Comparison of ENCODE assay signal across 8 cellular contexts in genomic region chr5:174532453-174533126, GRCh38.
DNase-seq lines count a peak whose midpoint lies in the region; ATAC-seq and TF ChIP-seq lines count a peak whose summit lies in the region.

No MANE protein-coding gene starts in this region.

- no peak for TF ChIP-seq POLR2A in suprapubic skin (IDR thresholded peaks at IDR 0.05)

- H3K27me3 ChIP-seq in lower lobe of right lung (ENCODE audit: low read depth) (no peaks in the 10 kb centered on the region), suprapubic skin (no peaks in the 10 kb centered on the region)

- H3K9me3 ChIP-seq in lower lobe of right lung (no peaks in the 10 kb centered on the region), suprapubic skin (no peaks in the 10 kb centered on the region)

- TF ChIP-seq CTCF in lower lobe of right lung (IDR thresholded peaks at IDR 0.05) (no peak), suprapubic skin (IDR thresholded peaks at IDR 0.05) (no peak)

- ATAC-seq in lower lobe of right lung (peak; percentile 93 to 95), GM18873 (IDR thresholded peaks at IDR 0.05; ENCODE audit: low FRiP score, unreplicated experiment) (no peak)

- peak in 2 of 3 donors; percentile 1 to 2 for DNase-seq in stimulated activated CD4-positive, alpha-beta T cell treated with anti-CD3 and anti-CD28 coated beads, Interleukin-12 subunit alpha, Interleukin-12 subunit beta, amount 100 ng/mL, for 48 hours (ENCODE audit: low read depth in 2 of 3, low spot score in 1 of 3)
- no peak for DNase-seq in stimulated activated CD4-positive, alpha-beta T cell treated with anti-CD3 and anti-CD28 coated beads, Interleukin-12 subunit alpha, Interleukin-12 subunit beta, amount 100 ng/mL, for 4 hours
- peak; percentile 63 for DNase-seq in RPMI8226
- DNase-seq in dermis blood vessel endothelial cell = peak; percentile 7
- DNase-seq in lower lobe of right lung = peak; percentile 85
- peak; percentile 78 to 84 for DNase-seq in suprapubic skin (ENCODE audit: low spot score in 2 of 2)
- no peak for DNase-seq in NCI-H1694 treated with DMSO at 0.1 percent for 48 hours (lab: John Stamatoyannopoulos, UW)

- H3K4me3 ChIP-seq in lower lobe of right lung = no peak overlapping the region
- no peak overlapping the region for H3K4me3 ChIP-seq in suprapubic skin

- H3K36me3 ChIP-seq in lower lobe of right lung = no peaks in the 10 kb centered on the region
- H3K36me3 ChIP-seq in suprapubic skin = no peaks in the 10 kb centered on the region

- peaks cover 19% of the 10 kb centered on the region for H3K4me1 ChIP-seq in lower lobe of right lung
- H3K4me1 ChIP-seq in suprapubic skin = peaks cover 16% of the 10 kb centered on the region

- WGBS in suprapubic skin = 15% methylated on average over 14 of the region's 14 CpGs

- intact Hi-C loops in lower lobe of right lung (cut with DNase I) = no loop called here

- H3K27ac ChIP-seq in lower lobe of right lung (no peak overlapping the region), suprapubic skin (no peak overlapping the region)

- no peak for TF ChIP-seq EP300 in suprapubic skin (IDR thresholded peaks at IDR 0.05)

Comparison
In these comparisons a context has a peak if more than half of its experiments do, and no peak if none do; other contexts are left out.
1. DNase-seq: peak in stimulated activated CD4-positive, alpha-beta T cell treated with anti-CD3 and anti-CD28 coated beads, Interleukin-12 subunit alpha, Interleukin-12 subunit beta, amount 100 ng/mL, for 48 hours (2 of 3), RPMI8226 (single experiment), dermis blood vessel endothelial cell (single experiment), lower lobe of right lung (single experiment) and suprapubic skin (2 of 2); none in stimulated activated CD4-positive, alpha-beta T cell treated with anti-CD3 and anti-CD28 coated beads, Interleukin-12 subunit alpha, Interleukin-12 subunit beta, amount 100 ng/mL, for 4 hours (single experiment) and NCI-H1694 treated with DMSO at 0.1 percent for 48 hours (single experiment).